17 cellular contexts compared by ENCODE assay signal in genomic region chr9:126157826-126158431, GRCh38.
"Had no signal": no experiment of that assay in that cellular context is flagged by ENCODE, and none has a peak within 500 bp of the region (broad histone marks: within the 10 kb centered on the region; RNA-seq: fewer than 3 reads in every experiment).

No MANE protein-coding gene starts in this region.

- H3K36me3 ChIP-seq: cardiac muscle cell, colonic mucosa, heart right ventricle, left lung, pancreas, transverse colon had no signal

- H3K4me3 Mint-ChIP-seq: activated naive CD4-positive, alpha-beta T cell treated with anti-CD3 and anti-CD28 coated beads for 36 hours; activated T-helper 1 cell treated with anti-CD3 and anti-CD28 coated beads, Interleukin-12 subunit alpha, Interleukin-12 subunit beta, Interleukin-2, Interleukin-4 antibody, amounts not matched to agents 30 ng/mL and 10 ng/mL and 1 ng/mL, durations not matched to agents 14 hours and 24 hours and 36 hours; memory B cell; neural crest cell; stimulated activated memory B cell treated with anti-CD40 and anti-IgM and Interleukin-4, amounts not matched to agents 10 μg/mL and 1 μg/mL and 100 μg/mL, for 72 hours; T-helper 2 cell treated with Interferon-gamma antibody and Interleukin-4, amounts not matched to agents 5 μg/mL and 100 μg/mL, for 36 hours had no signal

- H3K27me3 ChIP-seq: cardiac muscle cell, colonic mucosa, pancreas, transverse colon had no signal

- FAIRE-seq: frontal cortex, pancreas had no signal

- H3K36me3 Mint-ChIP-seq: memory B cell; stimulated activated memory B cell treated with anti-CD40 and anti-IgM and Interleukin-4, amounts not matched to agents 10 μg/mL and 1 μg/mL and 100 μg/mL, for 72 hours had no signal

- DNase-seq: activated CD4-positive, alpha-beta T cell treated with anti-CD3 and anti-CD28 coated beads, Interleukin-2, amount 50 U/mL, for 1 hour; activated naive CD4-positive, alpha-beta T cell treated with anti-CD3 and anti-CD28 coated beads for 36 hours; colonic mucosa; effector CD4-positive, alpha-beta T cell; heart right ventricle; islet precursor cell; pancreas; SW 1271; transverse colon had no signal

- H3K27ac Mint-ChIP-seq: activated naive CD4-positive, alpha-beta T cell treated with anti-CD3 and anti-CD28 coated beads for 36 hours; activated T-helper 1 cell treated with anti-CD3 and anti-CD28 coated beads, Interleukin-12 subunit alpha, Interleukin-12 subunit beta, Interleukin-2, Interleukin-4 antibody, amounts not matched to agents 30 ng/mL and 10 ng/mL and 1 ng/mL, durations not matched to agents 14 hours and 24 hours and 36 hours; memory B cell; stimulated activated memory B cell treated with anti-CD40 and anti-IgM and Interleukin-4, amounts not matched to agents 10 μg/mL and 1 μg/mL and 100 μg/mL, for 72 hours; T-helper 2 cell treated with Interferon-gamma antibody and Interleukin-4, amounts not matched to agents 5 μg/mL and 100 μg/mL, for 36 hours had no signal

- H3K27ac ChIP-seq: cardiac muscle cell, colonic mucosa, heart right ventricle, left lung, pancreas, transverse colon had no signal

- H3K9me3 ChIP-seq: colonic mucosa, heart right ventricle, left lung, pancreas, transverse colon had no signal

- H3K4me1 ChIP-seq: colonic mucosa, heart right ventricle, left lung, pancreas, transverse colon had no signal

- H3K4me1 Mint-ChIP-seq: memory B cell; stimulated activated memory B cell treated with anti-CD40 and anti-IgM and Interleukin-4, amounts not matched to agents 10 μg/mL and 1 μg/mL and 100 μg/mL, for 72 hours had no signal

- H3K4me3 ChIP-seq: cardiac muscle cell, colonic mucosa, heart right ventricle, left lung, pancreas, transverse colon had no signal

- H3K9me3 Mint-ChIP-seq: activated naive CD4-positive, alpha-beta T cell treated with anti-CD3 and anti-CD28 coated beads for 36 hours; activated T-helper 1 cell treated with anti-CD3 and anti-CD28 coated beads, Interleukin-12 subunit alpha, Interleukin-12 subunit beta, Interleukin-2, Interleukin-4 antibody, amounts not matched to agents 30 ng/mL and 10 ng/mL and 1 ng/mL, durations not matched to agents 14 hours and 24 hours and 36 hours; T-helper 2 cell treated with Interferon-gamma antibody and Interleukin-4, amounts not matched to agents 5 μg/mL and 100 μg/mL, for 36 hours had no signal

- ATAC-seq: heart right ventricle; left lung; pancreas; stimulated activated memory B cell treated with anti-CD40 and anti-IgM and Interleukin-4, amounts not matched to agents 10 μg/mL and 1 μg/mL and 100 μg/mL, for 72 hours had no signal
